ENCODE assay signal across 1 cellular context in the genomic region with DNA sequence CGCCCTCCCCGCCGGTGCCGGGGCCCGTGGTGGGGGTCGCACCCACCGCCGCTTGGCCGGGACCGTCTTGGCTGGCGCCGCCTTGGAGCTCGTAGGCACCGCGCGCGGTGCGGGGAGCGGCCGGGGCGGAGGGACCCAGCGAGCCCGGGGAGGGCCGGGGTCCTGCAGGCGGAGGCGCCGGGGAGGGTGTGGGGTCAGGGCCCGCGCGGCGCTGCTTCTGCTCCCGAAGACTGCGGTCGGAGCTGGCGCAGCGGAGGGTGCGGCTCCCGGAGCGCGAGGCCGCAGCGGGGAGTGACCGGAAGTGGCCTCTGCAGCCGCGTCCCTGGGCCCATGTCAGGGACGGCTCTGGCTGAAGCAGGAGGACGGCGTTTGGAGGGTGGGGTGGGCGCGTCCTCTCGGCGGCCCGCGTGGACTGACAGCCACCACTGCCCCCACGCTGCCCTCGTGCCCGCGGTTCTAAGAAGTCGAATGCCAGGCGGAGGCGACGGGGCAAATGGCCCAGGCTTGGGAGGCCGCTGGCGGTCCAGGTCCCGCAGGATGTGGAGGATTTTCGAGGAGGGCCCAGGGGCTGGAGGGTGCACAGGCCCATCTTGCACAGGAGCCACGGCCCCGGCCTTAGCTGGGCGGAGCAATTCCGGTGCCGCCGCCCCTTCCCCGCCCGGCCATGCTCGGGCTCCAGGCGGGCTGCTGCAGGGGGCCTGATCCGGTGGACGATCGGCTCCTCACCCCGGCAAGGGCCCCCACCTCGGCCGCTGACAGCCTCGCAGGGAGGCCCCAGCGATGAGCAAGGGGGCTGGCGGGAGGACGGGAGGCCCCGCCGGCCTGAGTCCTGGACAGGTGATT.
TF ChIP-seq lines count a peak whose summit lies in the region.

No MANE protein-coding gene starts in this region.

TF ChIP-seq in HepG2, 621 proteins besides CTCF, POLR2A, EP300 and RAD21 (continued from another document and continues in another):
- TF ChIP-seq, protein P1, sequence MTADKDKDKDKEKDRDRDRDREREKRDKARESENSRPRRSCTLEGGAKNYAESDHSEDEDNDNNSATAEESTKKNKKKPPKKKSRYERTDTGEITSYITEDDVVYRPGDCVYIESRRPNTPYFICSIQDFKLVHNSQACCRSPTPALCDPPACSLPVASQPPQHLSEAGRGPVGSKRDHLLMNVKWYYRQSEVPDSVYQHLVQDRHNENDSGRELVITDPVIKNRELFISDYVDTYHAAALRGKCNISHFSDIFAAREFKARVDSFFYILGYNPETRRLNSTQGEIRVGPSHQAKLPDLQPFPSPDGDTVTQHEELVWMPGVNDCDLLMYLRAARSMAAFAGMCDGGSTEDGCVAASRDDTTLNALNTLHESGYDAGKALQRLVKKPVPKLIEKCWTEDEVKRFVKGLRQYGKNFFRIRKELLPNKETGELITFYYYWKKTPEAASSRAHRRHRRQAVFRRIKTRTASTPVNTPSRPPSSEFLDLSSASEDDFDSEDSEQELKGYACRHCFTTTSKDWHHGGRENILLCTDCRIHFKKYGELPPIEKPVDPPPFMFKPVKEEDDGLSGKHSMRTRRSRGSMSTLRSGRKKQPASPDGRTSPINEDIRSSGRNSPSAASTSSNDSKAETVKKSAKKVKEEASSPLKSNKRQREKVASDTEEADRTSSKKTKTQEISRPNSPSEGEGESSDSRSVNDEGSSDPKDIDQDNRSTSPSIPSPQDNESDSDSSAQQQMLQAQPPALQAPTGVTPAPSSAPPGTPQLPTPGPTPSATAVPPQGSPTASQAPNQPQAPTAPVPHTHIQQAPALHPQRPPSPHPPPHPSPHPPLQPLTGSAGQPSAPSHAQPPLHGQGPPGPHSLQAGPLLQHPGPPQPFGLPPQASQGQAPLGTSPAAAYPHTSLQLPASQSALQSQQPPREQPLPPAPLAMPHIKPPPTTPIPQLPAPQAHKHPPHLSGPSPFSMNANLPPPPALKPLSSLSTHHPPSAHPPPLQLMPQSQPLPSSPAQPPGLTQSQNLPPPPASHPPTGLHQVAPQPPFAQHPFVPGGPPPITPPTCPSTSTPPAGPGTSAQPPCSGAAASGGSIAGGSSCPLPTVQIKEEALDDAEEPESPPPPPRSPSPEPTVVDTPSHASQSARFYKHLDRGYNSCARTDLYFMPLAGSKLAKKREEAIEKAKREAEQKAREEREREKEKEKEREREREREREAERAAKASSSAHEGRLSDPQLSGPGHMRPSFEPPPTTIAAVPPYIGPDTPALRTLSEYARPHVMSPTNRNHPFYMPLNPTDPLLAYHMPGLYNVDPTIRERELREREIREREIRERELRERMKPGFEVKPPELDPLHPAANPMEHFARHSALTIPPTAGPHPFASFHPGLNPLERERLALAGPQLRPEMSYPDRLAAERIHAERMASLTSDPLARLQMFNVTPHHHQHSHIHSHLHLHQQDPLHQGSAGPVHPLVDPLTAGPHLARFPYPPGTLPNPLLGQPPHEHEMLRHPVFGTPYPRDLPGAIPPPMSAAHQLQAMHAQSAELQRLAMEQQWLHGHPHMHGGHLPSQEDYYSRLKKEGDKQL (CRISPR knock-in tag; IDR thresholded peaks at IDR 0.05; ENCODE audit: low read depth), result no peak
- TF ChIP-seq FOXK2 (IDR thresholded peaks at IDR 0.05), result no peak
- TF ChIP-seq, protein P2, sequence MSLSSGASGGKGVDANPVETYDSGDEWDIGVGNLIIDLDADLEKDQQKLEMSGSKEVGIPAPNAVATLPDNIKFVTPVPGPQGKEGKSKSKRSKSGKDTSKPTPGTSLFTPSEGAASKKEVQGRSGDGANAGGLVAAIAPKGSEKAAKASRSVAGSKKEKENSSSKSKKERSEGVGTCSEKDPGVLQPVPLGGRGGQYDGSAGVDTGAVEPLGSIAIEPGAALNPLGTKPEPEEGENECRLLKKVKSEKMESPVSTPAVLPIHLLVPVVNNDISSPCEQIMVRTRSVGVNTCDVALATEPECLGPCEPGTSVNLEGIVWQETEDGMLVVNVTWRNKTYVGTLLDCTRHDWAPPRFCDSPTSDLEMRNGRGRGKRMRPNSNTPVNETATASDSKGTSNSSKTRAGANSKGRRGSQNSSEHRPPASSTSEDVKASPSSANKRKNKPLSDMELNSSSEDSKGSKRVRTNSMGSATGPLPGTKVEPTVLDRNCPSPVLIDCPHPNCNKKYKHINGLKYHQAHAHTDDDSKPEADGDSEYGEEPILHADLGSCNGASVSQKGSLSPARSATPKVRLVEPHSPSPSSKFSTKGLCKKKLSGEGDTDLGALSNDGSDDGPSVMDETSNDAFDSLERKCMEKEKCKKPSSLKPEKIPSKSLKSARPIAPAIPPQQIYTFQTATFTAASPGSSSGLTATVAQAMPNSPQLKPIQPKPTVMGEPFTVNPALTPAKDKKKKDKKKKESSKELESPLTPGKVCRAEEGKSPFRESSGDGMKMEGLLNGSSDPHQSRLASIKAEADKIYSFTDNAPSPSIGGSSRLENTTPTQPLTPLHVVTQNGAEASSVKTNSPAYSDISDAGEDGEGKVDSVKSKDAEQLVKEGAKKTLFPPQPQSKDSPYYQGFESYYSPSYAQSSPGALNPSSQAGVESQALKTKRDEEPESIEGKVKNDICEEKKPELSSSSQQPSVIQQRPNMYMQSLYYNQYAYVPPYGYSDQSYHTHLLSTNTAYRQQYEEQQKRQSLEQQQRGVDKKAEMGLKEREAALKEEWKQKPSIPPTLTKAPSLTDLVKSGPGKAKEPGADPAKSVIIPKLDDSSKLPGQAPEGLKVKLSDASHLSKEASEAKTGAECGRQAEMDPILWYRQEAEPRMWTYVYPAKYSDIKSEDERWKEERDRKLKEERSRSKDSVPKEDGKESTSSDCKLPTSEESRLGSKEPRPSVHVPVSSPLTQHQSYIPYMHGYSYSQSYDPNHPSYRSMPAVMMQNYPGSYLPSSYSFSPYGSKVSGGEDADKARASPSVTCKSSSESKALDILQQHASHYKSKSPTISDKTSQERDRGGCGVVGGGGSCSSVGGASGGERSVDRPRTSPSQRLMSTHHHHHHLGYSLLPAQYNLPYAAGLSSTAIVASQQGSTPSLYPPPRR (CRISPR knock-in tag; IDR thresholded peaks at IDR 0.05; ENCODE audit: borderline replicate concordance), result peak; percentile 60
- no peak for TF ChIP-seq ZNF761 (CRISPR knock-in tag; conservative IDR thresholded peaks at IDR 0.05)
- TF ChIP-seq, protein P3, sequence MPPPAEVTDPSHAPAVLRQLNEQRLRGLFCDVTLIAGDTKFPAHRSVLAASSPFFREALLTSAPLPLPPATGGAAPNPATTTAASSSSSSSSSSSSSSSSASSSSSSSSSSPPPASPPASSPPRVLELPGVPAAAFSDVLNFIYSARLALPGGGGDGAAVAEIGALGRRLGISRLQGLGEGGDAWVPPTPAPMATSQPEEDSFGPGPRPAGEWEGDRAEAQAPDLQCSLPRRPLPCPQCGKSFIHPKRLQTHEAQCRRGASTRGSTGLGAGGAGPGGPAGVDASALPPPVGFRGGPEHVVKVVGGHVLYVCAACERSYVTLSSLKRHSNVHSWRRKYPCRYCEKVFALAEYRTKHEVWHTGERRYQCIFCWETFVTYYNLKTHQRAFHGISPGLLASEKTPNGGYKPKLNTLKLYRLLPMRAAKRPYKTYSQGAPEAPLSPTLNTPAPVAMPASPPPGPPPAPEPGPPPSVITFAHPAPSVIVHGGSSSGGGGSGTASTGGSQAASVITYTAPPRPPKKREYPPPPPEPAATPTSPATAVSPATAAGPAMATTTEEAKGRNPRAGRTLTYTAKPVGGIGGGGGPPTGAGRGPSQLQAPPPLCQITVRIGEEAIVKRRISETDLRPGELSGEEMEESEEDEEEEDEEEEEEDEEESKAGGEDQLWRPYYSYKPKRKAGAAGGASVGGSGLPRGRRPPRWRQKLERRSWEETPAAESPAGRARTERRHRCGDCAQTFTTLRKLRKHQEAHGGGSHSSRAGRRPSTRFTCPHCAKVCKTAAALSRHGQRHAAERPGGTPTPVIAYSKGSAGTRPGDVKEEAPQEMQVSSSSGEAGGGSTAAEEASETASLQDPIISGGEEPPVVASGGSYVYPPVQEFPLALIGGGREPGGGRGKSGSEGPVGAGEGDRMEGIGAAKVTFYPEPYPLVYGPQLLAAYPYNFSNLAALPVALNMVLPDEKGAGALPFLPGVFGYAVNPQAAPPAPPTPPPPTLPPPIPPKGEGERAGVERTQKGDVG (CRISPR knock-in tag; IDR thresholded peaks at IDR 0.05; ENCODE audit: borderline replicate concordance), result no peak
- TF ChIP-seq, protein P4, sequence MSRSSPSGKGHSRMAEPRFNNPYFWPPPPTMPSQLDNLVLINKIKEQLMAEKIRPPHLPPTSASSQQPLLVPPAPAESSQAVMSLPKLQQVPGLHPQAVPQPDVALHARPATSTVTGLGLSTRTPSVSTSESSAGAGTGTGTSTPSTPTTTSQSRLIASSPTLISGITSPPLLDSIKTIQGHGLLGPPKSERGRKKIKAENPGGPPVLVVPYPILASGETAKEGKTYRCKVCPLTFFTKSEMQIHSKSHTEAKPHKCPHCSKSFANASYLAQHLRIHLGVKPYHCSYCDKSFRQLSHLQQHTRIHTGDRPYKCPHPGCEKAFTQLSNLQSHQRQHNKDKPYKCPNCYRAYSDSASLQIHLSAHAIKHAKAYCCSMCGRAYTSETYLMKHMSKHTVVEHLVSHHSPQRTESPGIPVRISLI (CRISPR knock-in tag; IDR thresholded peaks at IDR 0.05; ENCODE audit: borderline replicate concordance), result no peak
- TF ChIP-seq, protein P5, sequence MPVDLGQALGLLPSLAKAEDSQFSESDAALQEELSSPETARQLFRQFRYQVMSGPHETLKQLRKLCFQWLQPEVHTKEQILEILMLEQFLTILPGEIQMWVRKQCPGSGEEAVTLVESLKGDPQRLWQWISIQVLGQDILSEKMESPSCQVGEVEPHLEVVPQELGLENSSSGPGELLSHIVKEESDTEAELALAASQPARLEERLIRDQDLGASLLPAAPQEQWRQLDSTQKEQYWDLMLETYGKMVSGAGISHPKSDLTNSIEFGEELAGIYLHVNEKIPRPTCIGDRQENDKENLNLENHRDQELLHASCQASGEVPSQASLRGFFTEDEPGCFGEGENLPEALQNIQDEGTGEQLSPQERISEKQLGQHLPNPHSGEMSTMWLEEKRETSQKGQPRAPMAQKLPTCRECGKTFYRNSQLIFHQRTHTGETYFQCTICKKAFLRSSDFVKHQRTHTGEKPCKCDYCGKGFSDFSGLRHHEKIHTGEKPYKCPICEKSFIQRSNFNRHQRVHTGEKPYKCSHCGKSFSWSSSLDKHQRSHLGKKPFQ (CRISPR knock-in tag; IDR thresholded peaks at IDR 0.05; ENCODE audit: insufficient replicate concordance), result no peak
- TF ChIP-seq MYNN (CRISPR knock-in tag; IDR thresholded peaks at IDR 0.05; ENCODE audit: low read depth), result no peak
- TF ChIP-seq, protein P6, sequence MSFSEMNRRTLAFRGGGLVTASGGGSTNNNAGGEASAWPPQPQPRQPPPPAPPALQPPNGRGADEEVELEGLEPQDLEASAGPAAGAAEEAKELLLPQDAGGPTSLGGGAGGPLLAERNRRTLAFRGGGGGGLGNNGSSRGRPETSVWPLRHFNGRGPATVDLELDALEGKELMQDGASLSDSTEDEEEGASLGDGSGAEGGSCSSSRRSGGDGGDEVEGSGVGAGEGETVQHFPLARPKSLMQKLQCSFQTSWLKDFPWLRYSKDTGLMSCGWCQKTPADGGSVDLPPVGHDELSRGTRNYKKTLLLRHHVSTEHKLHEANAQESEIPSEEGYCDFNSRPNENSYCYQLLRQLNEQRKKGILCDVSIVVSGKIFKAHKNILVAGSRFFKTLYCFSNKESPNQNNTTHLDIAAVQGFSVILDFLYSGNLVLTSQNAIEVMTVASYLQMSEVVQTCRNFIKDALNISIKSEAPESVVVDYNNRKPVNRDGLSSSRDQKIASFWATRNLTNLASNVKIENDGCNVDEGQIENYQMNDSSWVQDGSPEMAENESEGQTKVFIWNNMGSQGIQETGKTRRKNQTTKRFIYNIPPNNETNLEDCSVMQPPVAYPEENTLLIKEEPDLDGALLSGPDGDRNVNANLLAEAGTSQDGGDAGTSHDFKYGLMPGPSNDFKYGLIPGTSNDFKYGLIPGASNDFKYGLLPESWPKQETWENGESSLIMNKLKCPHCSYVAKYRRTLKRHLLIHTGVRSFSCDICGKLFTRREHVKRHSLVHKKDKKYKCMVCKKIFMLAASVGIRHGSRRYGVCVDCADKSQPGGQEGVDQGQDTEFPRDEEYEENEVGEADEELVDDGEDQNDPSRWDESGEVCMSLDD (CRISPR knock-in tag; IDR thresholded peaks at IDR 0.05; ENCODE audit: borderline replicate concordance), result no peak
- TF ChIP-seq ZNF605 (CRISPR knock-in tag; IDR thresholded peaks at IDR 0.05), result no peak
- TF ChIP-seq, protein P7, sequence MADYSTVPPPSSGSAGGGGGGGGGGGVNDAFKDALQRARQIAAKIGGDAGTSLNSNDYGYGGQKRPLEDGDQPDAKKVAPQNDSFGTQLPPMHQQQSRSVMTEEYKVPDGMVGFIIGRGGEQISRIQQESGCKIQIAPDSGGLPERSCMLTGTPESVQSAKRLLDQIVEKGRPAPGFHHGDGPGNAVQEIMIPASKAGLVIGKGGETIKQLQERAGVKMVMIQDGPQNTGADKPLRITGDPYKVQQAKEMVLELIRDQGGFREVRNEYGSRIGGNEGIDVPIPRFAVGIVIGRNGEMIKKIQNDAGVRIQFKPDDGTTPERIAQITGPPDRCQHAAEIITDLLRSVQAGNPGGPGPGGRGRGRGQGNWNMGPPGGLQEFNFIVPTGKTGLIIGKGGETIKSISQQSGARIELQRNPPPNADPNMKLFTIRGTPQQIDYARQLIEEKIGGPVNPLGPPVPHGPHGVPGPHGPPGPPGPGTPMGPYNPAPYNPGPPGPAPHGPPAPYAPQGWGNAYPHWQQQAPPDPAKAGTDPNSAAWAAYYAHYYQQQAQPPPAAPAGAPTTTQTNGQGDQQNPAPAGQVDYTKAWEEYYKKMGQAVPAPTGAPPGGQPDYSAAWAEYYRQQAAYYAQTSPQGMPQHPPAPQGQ (CRISPR knock-in tag; IDR thresholded peaks at IDR 0.05; ENCODE audit: borderline replicate concordance), result peak; percentile 70; the same call in 1 of the 2 replicates
- TF ChIP-seq, protein P8, sequence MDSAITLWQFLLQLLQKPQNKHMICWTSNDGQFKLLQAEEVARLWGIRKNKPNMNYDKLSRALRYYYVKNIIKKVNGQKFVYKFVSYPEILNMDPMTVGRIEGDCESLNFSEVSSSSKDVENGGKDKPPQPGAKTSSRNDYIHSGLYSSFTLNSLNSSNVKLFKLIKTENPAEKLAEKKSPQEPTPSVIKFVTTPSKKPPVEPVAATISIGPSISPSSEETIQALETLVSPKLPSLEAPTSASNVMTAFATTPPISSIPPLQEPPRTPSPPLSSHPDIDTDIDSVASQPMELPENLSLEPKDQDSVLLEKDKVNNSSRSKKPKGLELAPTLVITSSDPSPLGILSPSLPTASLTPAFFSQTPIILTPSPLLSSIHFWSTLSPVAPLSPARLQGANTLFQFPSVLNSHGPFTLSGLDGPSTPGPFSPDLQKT (CRISPR knock-in tag; IDR thresholded peaks at IDR 0.05; ENCODE audit: borderline replicate concordance), result no peak
- TF ChIP-seq ZSCAN20 (CRISPR knock-in tag; IDR thresholded peaks at IDR 0.05; ENCODE audit: borderline replicate concordance), result peak; percentile 34; the same call in 1 of the 2 replicates
- TF ChIP-seq, protein P9, sequence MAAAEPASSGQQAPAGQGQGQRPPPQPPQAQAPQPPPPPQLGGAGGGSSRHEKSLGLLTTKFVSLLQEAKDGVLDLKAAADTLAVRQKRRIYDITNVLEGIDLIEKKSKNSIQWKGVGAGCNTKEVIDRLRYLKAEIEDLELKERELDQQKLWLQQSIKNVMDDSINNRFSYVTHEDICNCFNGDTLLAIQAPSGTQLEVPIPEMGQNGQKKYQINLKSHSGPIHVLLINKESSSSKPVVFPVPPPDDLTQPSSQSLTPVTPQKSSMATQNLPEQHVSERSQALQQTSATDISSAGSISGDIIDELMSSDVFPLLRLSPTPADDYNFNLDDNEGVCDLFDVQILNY (CRISPR knock-in tag; conservative IDR thresholded peaks at IDR 0.05), result no peak
- TF ChIP-seq KDM5B (CRISPR knock-in tag; IDR thresholded peaks at IDR 0.05; ENCODE audit: borderline replicate concordance), result peak; percentile 90
- TF ChIP-seq, protein P10, sequence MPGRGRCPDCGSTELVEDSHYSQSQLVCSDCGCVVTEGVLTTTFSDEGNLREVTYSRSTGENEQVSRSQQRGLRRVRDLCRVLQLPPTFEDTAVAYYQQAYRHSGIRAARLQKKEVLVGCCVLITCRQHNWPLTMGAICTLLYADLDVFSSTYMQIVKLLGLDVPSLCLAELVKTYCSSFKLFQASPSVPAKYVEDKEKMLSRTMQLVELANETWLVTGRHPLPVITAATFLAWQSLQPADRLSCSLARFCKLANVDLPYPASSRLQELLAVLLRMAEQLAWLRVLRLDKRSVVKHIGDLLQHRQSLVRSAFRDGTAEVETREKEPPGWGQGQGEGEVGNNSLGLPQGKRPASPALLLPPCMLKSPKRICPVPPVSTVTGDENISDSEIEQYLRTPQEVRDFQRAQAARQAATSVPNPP (CRISPR knock-in tag; IDR thresholded peaks at IDR 0.05), result 0 out of 2 replicates have a peak, but pooled peaks have one; percentile 56
